ENCODE assay signal across 32 cellular contexts in the genomic region with DNA sequence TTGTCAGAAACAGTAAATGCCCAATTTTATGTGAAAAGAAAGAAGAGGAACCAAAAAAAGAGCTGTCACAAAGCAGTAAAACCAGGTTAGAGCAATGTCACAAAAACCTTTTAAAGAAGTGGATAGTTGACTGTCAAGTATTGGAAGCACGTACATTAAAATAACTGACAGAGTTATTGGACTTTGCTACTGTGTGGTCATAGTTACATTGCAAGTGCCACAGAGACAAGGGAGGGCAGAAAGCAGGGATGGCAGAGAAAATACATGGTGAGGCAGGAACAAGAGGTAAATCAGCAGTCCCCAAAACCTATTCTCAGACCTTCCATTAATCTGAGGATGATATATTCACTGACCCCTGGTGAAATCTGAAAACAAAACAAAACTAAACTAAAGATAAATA.
"Had no signal": no experiment of that assay in that cellular context is flagged by ENCODE, and none has a peak within 500 bp of the region (broad histone marks: within the 10 kb centered on the region; RNA-seq: fewer than 3 reads in every experiment).

No MANE protein-coding gene starts in this region.

- H3K4me1 Mint-ChIP-seq: activated CD4-positive, alpha-beta memory T cell treated with anti-CD3 and anti-CD28 coated beads, Interleukin-2, amount 10 ng/mL, durations not matched to agents 7 days and 5 days; activated CD4-positive, alpha-beta T cell treated with anti-CD3 and anti-CD28 coated beads, Interleukin-2, amount 10 ng/mL, durations not matched to agents 7 days and 5 days; activated naive CD4-positive, alpha-beta T cell treated with anti-CD3 and anti-CD28 coated beads, Interleukin-2, amount 10 ng/mL, durations not matched to agents 7 days and 5 days; activated naive CD8-positive, alpha-beta T cell treated with anti-CD3 and anti-CD28 coated beads, Interleukin-2, amount 10 ng/mL, durations not matched to agents 7 days and 5 days; endodermal cell; T-helper 17 cell had no signal

- H3K9me3 ChIP-seq: ascending aorta, breast epithelium, colonic mucosa had no signal

- H3K27ac Mint-ChIP-seq: activated CD4-positive, alpha-beta memory T cell treated with anti-CD3 and anti-CD28 coated beads, Interleukin-2, amount 10 ng/mL, durations not matched to agents 7 days and 5 days; activated CD4-positive, alpha-beta T cell treated with anti-CD3 and anti-CD28 coated beads, Interleukin-2, amount 10 ng/mL, durations not matched to agents 7 days and 5 days; activated naive CD4-positive, alpha-beta T cell treated with anti-CD3 and anti-CD28 coated beads, Interleukin-2, amount 10 ng/mL, durations not matched to agents 7 days and 5 days; activated naive CD4-positive, alpha-beta T cell treated with anti-CD3 and anti-CD28 coated beads, Interleukin-2, amount 50 U/mL, for 72 hours; activated naive CD8-positive, alpha-beta T cell treated with anti-CD3 and anti-CD28 coated beads, Interleukin-2, amount 10 ng/mL, durations not matched to agents 7 days and 5 days; activated T-cell treated with anti-CD3 and anti-CD28 coated beads, Interleukin-2, amount 50 U/mL, for 24 hours; activated T-cell treated with anti-CD3 and anti-CD28 coated beads, Interleukin-2, amount 50 U/mL, for 72 hours; brain; endodermal cell; T-helper 17 cell; T-helper 2 cell treated with Interferon-gamma antibody and Interleukin-4, amounts not matched to agents 5 μg/mL and 100 μg/mL, for 36 hours had no signal

- H3K27ac ChIP-seq: ascending aorta, breast epithelium, cardiac muscle cell, colonic mucosa, dorsolateral prefrontal cortex had no signal

- H3K36me3 ChIP-seq: ascending aorta, breast epithelium, cardiac muscle cell, colonic mucosa had no signal

- H3K4me3 Mint-ChIP-seq: activated CD4-positive, alpha-beta memory T cell treated with anti-CD3 and anti-CD28 coated beads, Interleukin-2, amount 10 ng/mL, durations not matched to agents 7 days and 5 days; activated CD4-positive, alpha-beta T cell treated with anti-CD3 and anti-CD28 coated beads, Interleukin-2, amount 10 ng/mL, durations not matched to agents 7 days and 5 days; activated naive CD4-positive, alpha-beta T cell treated with anti-CD3 and anti-CD28 coated beads, Interleukin-2, amount 10 ng/mL, durations not matched to agents 7 days and 5 days; activated naive CD8-positive, alpha-beta T cell treated with anti-CD3 and anti-CD28 coated beads, Interleukin-2, amount 10 ng/mL, durations not matched to agents 7 days and 5 days; activated T-cell treated with anti-CD3 and anti-CD28 coated beads, Interleukin-2, amount 50 U/mL, for 24 hours; activated T-cell treated with anti-CD3 and anti-CD28 coated beads, Interleukin-2, amount 50 U/mL, for 72 hours; brain; endodermal cell; T-helper 17 cell; T-helper 2 cell treated with Interferon-gamma antibody and Interleukin-4, amounts not matched to agents 5 μg/mL and 100 μg/mL, for 36 hours had no signal

- H3K4me3 ChIP-seq: ascending aorta, breast epithelium, cardiac muscle cell, colonic mucosa, dorsolateral prefrontal cortex had no signal

- ATAC-seq: activated naive CD4-positive, alpha-beta T cell treated with anti-CD3 and anti-CD28 coated beads, Interleukin-2, amount 50 U/mL, for 72 hours; activated T-cell treated with anti-CD3 and anti-CD28 coated beads, Interleukin-2, amount 50 U/mL, for 72 hours; esophagus mucosa; T-helper 17 cell had no signal

- DNase-seq: activated CD4-positive, alpha-beta memory T cell treated with anti-CD3 and anti-CD28 coated beads, Interleukin-2, amount 10 ng/mL, durations not matched to agents 7 days and 5 days; activated CD4-positive, alpha-beta T cell treated with anti-CD3 and anti-CD28 coated beads for 4 hours; activated CD4-positive, alpha-beta T cell treated with anti-CD3 and anti-CD28 coated beads, Interleukin-2, amount 10 ng/mL, durations not matched to agents 7 days and 5 days; activated CD4-positive, alpha-beta T cell treated with anti-CD3 and anti-CD28 coated beads, Interleukin-2, amount 50 U/mL, for 4 hours; activated CD4-positive, CD25-positive, alpha-beta regulatory T cell; activated CD4-positive, CD25-positive, alpha-beta regulatory T cell treated with anti-CD3 and anti-CD28 coated beads, Interleukin-2, amount 50 U/mL, for 72 hours; activated CD8-positive, alpha-beta memory T cell treated with anti-CD3 and anti-CD28 coated beads, Interleukin-2, amount 50 U/mL, for 48 hours; activated gamma-delta T cell; activated naive CD4-positive, alpha-beta T cell; activated naive CD4-positive, alpha-beta T cell treated with anti-CD3 and anti-CD28 coated beads, Interleukin-2, amount 10 ng/mL, durations not matched to agents 7 days and 5 days; activated naive CD8-positive, alpha-beta T cell treated with anti-CD3 and anti-CD28 coated beads, Interleukin-2, amount 10 ng/mL, durations not matched to agents 7 days and 5 days; activated T-cell treated with anti-CD3 and anti-CD28 coated beads for 4 hours; activated T-cell treated with anti-CD3 and anti-CD28 coated beads, Interleukin-2, amount 50 U/mL, for 24 hours; activated T-cell treated with anti-CD3 and anti-CD28 coated beads, Interleukin-2, amount 50 U/mL, for 72 hours; central memory CD4-positive, alpha-beta T cell; cerebellar nuclear complex; colonic mucosa; dorsolateral prefrontal cortex; effector memory CD4-positive, alpha-beta T cell; endodermal cell; foreskin fibroblast; head of caudate nucleus; T-helper 1 cell; T-helper 17 cell; T1000 had no signal

- H3K27me3 Mint-ChIP-seq: activated CD4-positive, alpha-beta memory T cell treated with anti-CD3 and anti-CD28 coated beads, Interleukin-2, amount 10 ng/mL, durations not matched to agents 7 days and 5 days; activated CD4-positive, alpha-beta T cell treated with anti-CD3 and anti-CD28 coated beads, Interleukin-2, amount 10 ng/mL, durations not matched to agents 7 days and 5 days; activated naive CD4-positive, alpha-beta T cell treated with anti-CD3 and anti-CD28 coated beads, Interleukin-2, amount 10 ng/mL, durations not matched to agents 7 days and 5 days; activated naive CD8-positive, alpha-beta T cell treated with anti-CD3 and anti-CD28 coated beads, Interleukin-2, amount 10 ng/mL, durations not matched to agents 7 days and 5 days; activated T-cell treated with anti-CD3 and anti-CD28 coated beads, Interleukin-2, amount 50 U/mL, for 24 hours; brain; T-helper 17 cell had no signal

- H3K4me1 ChIP-seq: ascending aorta, breast epithelium, colonic mucosa had no signal

- H3K36me3 Mint-ChIP-seq: activated naive CD4-positive, alpha-beta T cell treated with anti-CD3 and anti-CD28 coated beads, Interleukin-2, amount 10 ng/mL, durations not matched to agents 7 days and 5 days; activated naive CD8-positive, alpha-beta T cell treated with anti-CD3 and anti-CD28 coated beads, Interleukin-2, amount 10 ng/mL, durations not matched to agents 7 days and 5 days; brain had no signal
